1 cellular context compared by ENCODE assay signal in the genomic region with DNA sequence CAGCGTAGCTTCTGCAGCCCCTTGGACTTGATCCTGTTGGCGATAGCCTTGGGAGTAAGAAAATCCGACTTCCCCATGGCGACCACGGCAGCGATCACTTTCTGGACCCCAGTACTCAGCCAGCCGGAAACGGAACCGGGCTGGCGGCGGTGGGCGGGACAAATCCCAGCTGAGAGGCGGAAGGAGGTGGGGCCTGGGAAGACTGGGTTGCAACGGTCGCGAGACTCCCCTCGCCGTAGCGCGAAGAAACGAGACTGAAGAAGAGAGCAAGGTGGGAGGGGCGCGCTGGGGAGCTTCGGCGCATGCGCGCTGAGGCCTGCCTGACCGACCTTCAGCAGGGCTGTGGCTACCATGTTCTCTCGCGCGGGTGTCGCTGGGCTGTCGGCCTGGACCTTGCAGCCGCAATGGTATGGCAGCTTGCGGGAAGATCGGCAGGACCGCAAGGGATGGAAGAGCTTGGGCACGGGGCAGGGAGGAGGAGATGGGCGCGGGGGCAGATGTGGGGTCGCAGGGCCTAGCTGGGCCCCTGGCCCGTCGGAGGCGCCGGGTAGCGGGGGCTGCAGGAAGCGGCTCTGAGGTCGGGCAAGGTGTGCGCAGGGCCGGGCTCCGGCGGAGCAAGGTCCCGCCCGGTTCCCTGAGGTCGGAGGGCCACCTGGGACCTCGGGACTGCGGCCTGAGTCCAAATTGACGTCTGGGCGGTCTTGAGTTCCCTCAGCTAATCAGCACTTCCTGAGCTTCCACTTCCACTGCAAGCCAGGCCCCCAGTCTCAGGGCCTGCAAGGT.
TF ChIP-seq lines count a peak whose summit lies in the region.

A gene (plus strand): TSS at position 321 of the 783 bp plus-strand sequence. CDS start 31 bp downstream, at position 352.
A gene with protein sequence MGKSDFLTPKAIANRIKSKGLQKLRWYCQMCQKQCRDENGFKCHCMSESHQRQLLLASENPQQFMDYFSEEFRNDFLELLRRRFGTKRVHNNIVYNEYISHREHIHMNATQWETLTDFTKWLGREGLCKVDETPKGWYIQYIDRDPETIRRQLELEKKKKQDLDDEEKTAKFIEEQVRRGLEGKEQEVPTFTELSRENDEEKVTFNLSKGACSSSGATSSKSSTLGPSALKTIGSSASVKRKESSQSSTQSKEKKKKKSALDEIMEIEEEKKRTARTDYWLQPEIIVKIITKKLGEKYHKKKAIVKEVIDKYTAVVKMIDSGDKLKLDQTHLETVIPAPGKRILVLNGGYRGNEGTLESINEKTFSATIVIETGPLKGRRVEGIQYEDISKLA (minus strand): TSS at position 137 of the 783 bp plus-strand sequence. CDS start 60 bp downstream, at position 77.

TF ChIP-seq in HepG2, 621 proteins besides CTCF, POLR2A, EP300 and RAD21 (continued from another document and continues in another):
- TF ChIP-seq, protein P1, sequence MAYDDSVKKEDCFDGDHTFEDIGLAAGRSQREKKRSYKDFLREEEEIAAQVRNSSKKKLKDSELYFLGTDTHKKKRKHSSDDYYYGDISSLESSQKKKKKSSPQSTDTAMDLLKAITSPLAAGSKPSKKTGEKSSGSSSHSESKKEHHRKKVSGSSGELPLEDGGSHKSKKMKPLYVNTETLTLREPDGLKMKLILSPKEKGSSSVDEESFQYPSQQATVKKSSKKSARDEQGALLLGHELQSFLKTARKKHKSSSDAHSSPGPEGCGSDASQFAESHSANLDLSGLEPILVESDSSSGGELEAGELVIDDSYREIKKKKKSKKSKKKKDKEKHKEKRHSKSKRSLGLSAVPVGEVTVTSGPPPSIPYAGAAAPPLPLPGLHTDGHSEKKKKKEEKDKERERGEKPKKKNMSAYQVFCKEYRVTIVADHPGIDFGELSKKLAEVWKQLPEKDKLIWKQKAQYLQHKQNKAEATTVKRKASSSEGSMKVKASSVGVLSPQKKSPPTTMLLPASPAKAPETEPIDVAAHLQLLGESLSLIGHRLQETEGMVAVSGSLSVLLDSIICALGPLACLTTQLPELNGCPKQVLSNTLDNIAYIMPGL (CRISPR knock-in tag; IDR thresholded peaks at IDR 0.05; ENCODE audit: borderline replicate concordance in 1 of 2, low read depth in 1 of 2), result peak; percentile 82 to 84; a peak in 3 of 4 replicates
- TF ChIP-seq, protein P2, sequence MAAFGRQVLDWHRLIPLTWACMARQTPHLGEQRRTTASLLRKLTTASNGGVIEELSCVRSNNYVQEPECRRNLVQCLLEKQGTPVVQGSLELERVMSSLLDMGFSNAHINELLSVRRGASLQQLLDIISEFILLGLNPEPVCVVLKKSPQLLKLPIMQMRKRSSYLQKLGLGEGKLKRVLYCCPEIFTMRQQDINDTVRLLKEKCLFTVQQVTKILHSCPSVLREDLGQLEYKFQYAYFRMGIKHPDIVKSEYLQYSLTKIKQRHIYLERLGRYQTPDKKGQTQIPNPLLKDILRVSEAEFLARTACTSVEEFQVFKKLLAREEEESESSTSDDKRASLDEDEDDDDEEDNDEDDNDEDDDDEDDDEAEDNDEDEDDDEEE (CRISPR knock-in tag; IDR thresholded peaks at IDR 0.05), result no peak
- TF ChIP-seq TOE1 (CRISPR knock-in tag; IDR thresholded peaks at IDR 0.05), result 0 out of 2 replicates have a peak, but pooled peaks have one; percentile 16
- TF ChIP-seq ZNF660 (CRISPR knock-in tag; IDR thresholded peaks at IDR 0.05; ENCODE audit: borderline replicate concordance, low read depth), result 0 out of 2 replicates have a peak, but pooled peaks have one; percentile 58
- TF ChIP-seq, protein P3, sequence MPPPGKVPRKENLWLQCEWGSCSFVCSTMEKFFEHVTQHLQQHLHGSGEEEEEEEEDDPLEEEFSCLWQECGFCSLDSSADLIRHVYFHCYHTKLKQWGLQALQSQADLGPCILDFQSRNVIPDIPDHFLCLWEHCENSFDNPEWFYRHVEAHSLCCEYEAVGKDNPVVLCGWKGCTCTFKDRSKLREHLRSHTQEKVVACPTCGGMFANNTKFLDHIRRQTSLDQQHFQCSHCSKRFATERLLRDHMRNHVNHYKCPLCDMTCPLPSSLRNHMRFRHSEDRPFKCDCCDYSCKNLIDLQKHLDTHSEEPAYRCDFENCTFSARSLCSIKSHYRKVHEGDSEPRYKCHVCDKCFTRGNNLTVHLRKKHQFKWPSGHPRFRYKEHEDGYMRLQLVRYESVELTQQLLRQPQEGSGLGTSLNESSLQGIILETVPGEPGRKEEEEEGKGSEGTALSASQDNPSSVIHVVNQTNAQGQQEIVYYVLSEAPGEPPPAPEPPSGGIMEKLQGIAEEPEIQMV (CRISPR knock-in tag; IDR thresholded peaks at IDR 0.05; ENCODE audit: low read depth), result 0 out of 2 replicates have a peak, but pooled peaks have one; percentile 57
- TF ChIP-seq SNAPC2 (CRISPR knock-in tag; IDR thresholded peaks at IDR 0.05), result peak; percentile 30; the same call in 1 of the 2 replicates
- 0 out of 2 replicates have a peak, but pooled peaks have one; percentile 60 for TF ChIP-seq ZFP82 (CRISPR knock-in tag; IDR thresholded peaks at IDR 0.05; ENCODE audit: borderline replicate concordance)
- TF ChIP-seq ERF (CRISPR knock-in tag; IDR thresholded peaks at IDR 0.05), result 0 out of 2 replicates have a peak, but pooled peaks have one; percentile 13
- TF ChIP-seq ZNF354B (CRISPR knock-in tag; IDR thresholded peaks at IDR 0.05), result no peak
- peak; percentile 20; the same call in 1 of the 2 replicates for TF ChIP-seq ARID2 (CRISPR knock-in tag; IDR thresholded peaks at IDR 0.05; ENCODE audit: borderline replicate concordance)
- TF ChIP-seq ZNF749 (CRISPR knock-in tag; IDR thresholded peaks at IDR 0.05; ENCODE audit: borderline replicate concordance), result peak; percentile 57; the same call in 1 of the 2 replicates
- TF ChIP-seq, protein P4, sequence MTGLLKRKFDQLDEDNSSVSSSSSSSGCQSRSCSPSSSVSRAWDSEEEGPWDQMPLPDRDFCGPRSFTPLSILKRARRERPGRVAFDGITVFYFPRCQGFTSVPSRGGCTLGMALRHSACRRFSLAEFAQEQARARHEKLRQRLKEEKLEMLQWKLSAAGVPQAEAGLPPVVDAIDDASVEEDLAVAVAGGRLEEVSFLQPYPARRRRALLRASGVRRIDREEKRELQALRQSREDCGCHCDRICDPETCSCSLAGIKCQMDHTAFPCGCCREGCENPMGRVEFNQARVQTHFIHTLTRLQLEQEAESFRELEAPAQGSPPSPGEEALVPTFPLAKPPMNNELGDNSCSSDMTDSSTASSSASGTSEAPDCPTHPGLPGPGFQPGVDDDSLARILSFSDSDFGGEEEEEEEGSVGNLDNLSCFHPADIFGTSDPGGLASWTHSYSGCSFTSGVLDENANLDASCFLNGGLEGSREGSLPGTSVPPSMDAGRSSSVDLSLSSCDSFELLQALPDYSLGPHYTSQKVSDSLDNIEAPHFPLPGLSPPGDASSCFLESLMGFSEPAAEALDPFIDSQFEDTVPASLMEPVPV (CRISPR knock-in tag; IDR thresholded peaks at IDR 0.05), result no peak; the same call in 1 of the 2 replicates
- TF ChIP-seq SP140L (CRISPR knock-in tag; IDR thresholded peaks at IDR 0.05; ENCODE audit: borderline replicate concordance), result no peak
- peak; percentile 75; the same call in 1 of the 2 replicates for TF ChIP-seq ZSCAN21 (CRISPR knock-in tag; IDR thresholded peaks at IDR 0.05; ENCODE audit: borderline replicate concordance)
- TF ChIP-seq BORCS8-MEF2B (CRISPR knock-in tag; IDR thresholded peaks at IDR 0.05), result peak; percentile 93; the same call in 1 of the 2 replicates
- TF ChIP-seq HDAC2 (CRISPR knock-in tag; IDR thresholded peaks at IDR 0.05), result peak; percentile 44; the same call in 1 of the 2 replicates
- TF ChIP-seq TAF15 (IDR thresholded peaks at IDR 0.05; ENCODE audit: low read depth, low read length, poor library complexity, severe bottlenecking), result no peak
- TF ChIP-seq, protein P5, sequence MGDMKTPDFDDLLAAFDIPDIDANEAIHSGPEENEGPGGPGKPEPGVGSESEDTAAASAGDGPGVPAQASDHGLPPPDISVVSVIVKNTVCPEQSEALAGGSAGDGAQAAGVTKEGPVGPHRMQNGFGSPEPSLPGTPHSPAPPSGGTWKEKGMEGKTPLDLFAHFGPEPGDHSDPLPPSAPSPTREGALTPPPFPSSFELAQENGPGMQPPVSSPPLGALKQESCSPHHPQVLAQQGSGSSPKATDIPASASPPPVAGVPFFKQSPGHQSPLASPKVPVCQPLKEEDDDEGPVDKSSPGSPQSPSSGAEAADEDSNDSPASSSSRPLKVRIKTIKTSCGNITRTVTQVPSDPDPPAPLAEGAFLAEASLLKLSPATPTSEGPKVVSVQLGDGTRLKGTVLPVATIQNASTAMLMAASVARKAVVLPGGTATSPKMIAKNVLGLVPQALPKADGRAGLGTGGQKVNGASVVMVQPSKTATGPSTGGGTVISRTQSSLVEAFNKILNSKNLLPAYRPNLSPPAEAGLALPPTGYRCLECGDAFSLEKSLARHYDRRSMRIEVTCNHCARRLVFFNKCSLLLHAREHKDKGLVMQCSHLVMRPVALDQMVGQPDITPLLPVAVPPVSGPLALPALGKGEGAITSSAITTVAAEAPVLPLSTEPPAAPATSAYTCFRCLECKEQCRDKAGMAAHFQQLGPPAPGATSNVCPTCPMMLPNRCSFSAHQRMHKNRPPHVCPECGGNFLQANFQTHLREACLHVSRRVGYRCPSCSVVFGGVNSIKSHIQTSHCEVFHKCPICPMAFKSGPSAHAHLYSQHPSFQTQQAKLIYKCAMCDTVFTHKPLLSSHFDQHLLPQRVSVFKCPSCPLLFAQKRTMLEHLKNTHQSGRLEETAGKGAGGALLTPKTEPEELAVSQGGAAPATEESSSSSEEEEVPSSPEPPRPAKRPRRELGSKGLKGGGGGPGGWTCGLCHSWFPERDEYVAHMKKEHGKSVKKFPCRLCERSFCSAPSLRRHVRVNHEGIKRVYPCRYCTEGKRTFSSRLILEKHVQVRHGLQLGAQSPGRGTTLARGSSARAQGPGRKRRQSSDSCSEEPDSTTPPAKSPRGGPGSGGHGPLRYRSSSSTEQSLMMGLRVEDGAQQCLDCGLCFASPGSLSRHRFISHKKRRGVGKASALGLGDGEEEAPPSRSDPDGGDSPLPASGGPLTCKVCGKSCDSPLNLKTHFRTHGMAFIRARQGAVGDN (CRISPR knock-in tag; IDR thresholded peaks at IDR 0.05), result peak; percentile 90
- TF ChIP-seq TRIM24 (CRISPR knock-in tag; IDR thresholded peaks at IDR 0.05), result no peak
- TF ChIP-seq SRY (CRISPR knock-in tag; IDR thresholded peaks at IDR 0.05), result peak; percentile 88; the same call in 1 of the 2 replicates
- TF ChIP-seq ZNF747 (CRISPR knock-in tag; IDR thresholded peaks at IDR 0.05; ENCODE audit: borderline replicate concordance), result peak; percentile 63; the same call in 1 of the 2 replicates
- TF ChIP-seq ZNF101 (CRISPR knock-in tag; IDR thresholded peaks at IDR 0.05; ENCODE audit: borderline replicate concordance, low read depth), result no peak
- TF ChIP-seq ISL2 (CRISPR knock-in tag; IDR thresholded peaks at IDR 0.05), result peak; percentile 36; the same call in 1 of the 2 replicates
- no peak for TF ChIP-seq ARHGAP35 (CRISPR knock-in tag; IDR thresholded peaks at IDR 0.05; ENCODE audit: borderline replicate concordance)
- peak; percentile 61 for TF ChIP-seq POGZ (CRISPR knock-in tag; IDR thresholded peaks at IDR 0.05)
- TF ChIP-seq, protein P6, sequence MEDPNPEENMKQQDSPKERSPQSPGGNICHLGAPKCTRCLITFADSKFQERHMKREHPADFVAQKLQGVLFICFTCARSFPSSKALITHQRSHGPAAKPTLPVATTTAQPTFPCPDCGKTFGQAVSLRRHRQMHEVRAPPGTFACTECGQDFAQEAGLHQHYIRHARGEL (CRISPR knock-in tag; IDR thresholded peaks at IDR 0.05), result peak; percentile 68; the same call in 1 of the 2 replicates
- TF ChIP-seq SNAI1 (CRISPR knock-in tag; IDR thresholded peaks at IDR 0.05; ENCODE audit: borderline replicate concordance), result peak; percentile 40; the same call in 1 of the 2 replicates
- no peak; the same call in 1 of the 2 replicates for TF ChIP-seq ZNF567 (CRISPR knock-in tag; IDR thresholded peaks at IDR 0.05; ENCODE audit: borderline replicate concordance)
- peak; percentile 84; the same call in 1 of the 2 replicates for TF ChIP-seq KDM5B (CRISPR knock-in tag; IDR thresholded peaks at IDR 0.05; ENCODE audit: borderline replicate concordance)
- peak; percentile 34; the same call in 1 of the 2 replicates for TF ChIP-seq AKAP8 (CRISPR knock-in tag; IDR thresholded peaks at IDR 0.05)
- no peak for TF ChIP-seq PAX8 (CRISPR knock-in tag; IDR thresholded peaks at IDR 0.05; ENCODE audit: borderline replicate concordance)
- TF ChIP-seq ZNF720 (CRISPR knock-in tag; IDR thresholded peaks at IDR 0.05), result no peak
- TF ChIP-seq ZBTB7B (CRISPR knock-in tag; IDR thresholded peaks at IDR 0.05), result no peak
- 0 out of 2 replicates have a peak, but pooled peaks have one; percentile 48 for TF ChIP-seq ZNF572 (CRISPR knock-in tag; IDR thresholded peaks at IDR 0.05)
- TF ChIP-seq KLF13 (CRISPR knock-in tag; IDR thresholded peaks at IDR 0.05), result no peak
- TF ChIP-seq THAP11 (CRISPR knock-in tag; IDR thresholded peaks at IDR 0.05), result peak; percentile 88
- TF ChIP-seq ZNF644 (CRISPR knock-in tag; IDR thresholded peaks at IDR 0.05; ENCODE audit: low read depth), result peak; percentile 66; the same call in 1 of the 2 replicates
- no peak for TF ChIP-seq ZNF713 (CRISPR knock-in tag; IDR thresholded peaks at IDR 0.05)
- TF ChIP-seq, protein P7, sequence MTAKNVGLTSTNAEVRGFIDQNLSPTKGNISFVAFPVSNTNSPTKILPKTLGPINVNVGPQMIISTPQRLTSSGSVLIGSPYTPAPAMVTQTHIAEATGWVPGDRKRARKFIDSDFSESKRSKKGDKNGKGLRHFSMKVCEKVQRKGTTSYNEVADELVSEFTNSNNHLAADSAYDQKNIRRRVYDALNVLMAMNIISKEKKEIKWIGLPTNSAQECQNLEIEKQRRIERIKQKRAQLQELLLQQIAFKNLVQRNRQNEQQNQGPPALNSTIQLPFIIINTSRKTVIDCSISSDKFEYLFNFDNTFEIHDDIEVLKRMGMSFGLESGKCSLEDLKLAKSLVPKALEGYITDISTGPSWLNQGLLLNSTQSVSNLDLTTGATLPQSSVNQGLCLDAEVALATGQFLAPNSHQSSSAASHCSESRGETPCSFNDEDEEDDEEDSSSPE (CRISPR knock-in tag; IDR thresholded peaks at IDR 0.05), result peak; percentile 52; the same call in 1 of the 2 replicates
- no peak for TF ChIP-seq ZMYM2 (CRISPR knock-in tag; IDR thresholded peaks at IDR 0.05)
- no peak for TF ChIP-seq FOXK2 (IDR thresholded peaks at IDR 0.05)
- peak; percentile 88 for TF ChIP-seq POLR2G (IDR thresholded peaks at IDR 0.05; ENCODE audit: low read depth, low read length)
- TF ChIP-seq ZNF510 (CRISPR knock-in tag; IDR thresholded peaks at IDR 0.05; ENCODE audit: low read depth), result 0 out of 2 replicates have a peak, but pooled peaks have one; percentile 93
